In genomic region chr5:67793418-67793817, GRCh38 we compare ENCODE assay signal across 22 cellular contexts.
"Had no signal": no experiment of that assay in that cellular context is flagged by ENCODE, and none has a peak within 500 bp of the region (broad histone marks: within the 10 kb centered on the region; RNA-seq: fewer than 3 reads in every experiment).

No MANE protein-coding gene starts in this region.

- H3K27me3 ChIP-seq: ascending aorta, suprapubic skin, upper lobe of left lung had no signal

- FAIRE-seq: small intestine had no signal

- H3K36me3 ChIP-seq: ascending aorta, suprapubic skin, upper lobe of left lung had no signal

- H3K9me3 ChIP-seq: ascending aorta, suprapubic skin, upper lobe of left lung had no signal

- H3K4me3 ChIP-seq: ascending aorta, suprapubic skin, upper lobe of left lung had no signal

- ATAC-seq: left colon; stimulated activated naive CD8-positive, alpha-beta T cell treated with anti-CD3 and anti-CD28 coated beads, Interleukin-15, amount 100 ng/mL, for 72 hours; T-helper 17 cell had no signal

- H3K27ac ChIP-seq: ascending aorta, suprapubic skin, upper lobe of left lung, VCaP had no signal

- DNase-seq: activated CD4-positive, alpha-beta T cell treated with anti-CD3 and anti-CD28 coated beads for 1 hour; activated CD8-positive, alpha-beta memory T cell treated with anti-CD3 and anti-CD28 coated beads for 24 hours; activated CD8-positive, alpha-beta memory T cell treated with anti-CD3 and anti-CD28 coated beads, Interleukin-2, amount 50 U/mL, for 48 hours; activated effector memory CD4-positive, alpha-beta T cell treated with Interleukin-2 at 50 U/mL for 16 hours; activated naive CD4-positive, alpha-beta T cell treated with anti-CD3 and anti-CD28 coated beads, Interleukin-2, amount 50 U/mL, for 16 hours; activated T-cell treated with anti-CD3 and anti-CD28 coated beads, Interleukin-2, amount 50 U/mL, for 48 hours; cortex of kidney; hippocampal formation; left colon; mammary epithelial cell; midbrain; nucleus accumbens; posterior cingulate gyrus; small intestine; stimulated activated CD4-positive, alpha-beta T cell treated with anti-CD3 and anti-CD28 coated beads, Interleukin-15, amount 100 ng/mL, for 24 hours; stimulated activated CD4-positive, alpha-beta T cell treated with anti-CD3 and anti-CD28 coated beads, Interleukin-2, amount 100 ng/mL, for 48 hours; stimulated activated naive CD8-positive, alpha-beta T cell treated with anti-CD3 and anti-CD28 coated beads, Interleukin-15, amount 100 ng/mL, for 72 hours; T-helper 17 cell had no signal

- H3K4me1 ChIP-seq: ascending aorta, upper lobe of left lung had no signal
